Comparison of ENCODE assay signal across 25 cellular contexts in the genomic region with DNA sequence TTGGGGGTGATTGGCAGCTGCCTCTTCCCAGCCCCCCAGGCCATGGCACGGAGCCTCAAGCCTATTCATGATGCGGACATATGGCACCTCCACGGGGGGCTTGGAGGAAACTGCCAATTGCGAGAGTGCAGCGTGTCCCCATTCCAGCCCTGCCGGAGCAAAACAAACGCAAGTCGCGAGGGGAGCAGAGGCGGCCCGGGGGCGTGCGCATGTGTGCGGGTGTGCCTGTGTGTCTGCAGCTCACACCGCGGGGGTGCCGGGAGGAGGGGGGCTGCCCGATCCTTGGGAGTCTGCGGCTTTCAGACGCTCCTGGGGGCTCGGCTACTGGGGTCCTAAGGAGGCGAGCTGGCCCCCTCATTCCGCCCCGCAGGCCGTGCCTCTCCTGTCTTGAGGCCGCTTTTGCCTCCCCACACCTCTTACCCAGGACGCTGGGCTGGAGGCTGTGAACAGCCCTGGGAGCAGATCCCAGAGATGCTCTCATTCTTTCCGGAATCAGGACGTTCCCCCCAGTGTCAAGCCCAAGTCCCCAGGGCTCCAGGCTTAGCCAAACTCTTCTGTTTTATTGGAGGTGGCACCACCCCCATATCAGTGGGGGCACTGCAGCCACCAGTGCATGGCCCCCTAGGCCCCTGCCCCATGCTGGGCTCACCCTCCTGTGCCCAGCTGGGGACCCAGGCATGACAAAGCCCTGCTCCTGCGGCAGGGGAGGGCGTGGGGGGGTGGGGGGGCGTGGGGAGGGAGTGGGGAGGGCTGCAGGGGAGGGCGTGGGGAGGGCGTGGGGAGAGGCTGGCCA. TPM values are rescaled to one million over a fixed set of nuclear protein-coding genes. Genes with fewer than 3 reads are reported as not detected.
DNase-seq lines count a peak whose midpoint lies in the region; ATAC-seq lines count a peak whose summit lies in the region.
"Had no signal": no experiment of that assay in that cellular context is flagged by ENCODE, and none has a peak within 500 bp of the region (broad histone marks: within the 10 kb centered on the region; RNA-seq: fewer than 3 reads in every experiment).

No MANE protein-coding gene starts in this region.

- no peaks in the 10 kb centered on the region for H3K9me3 Mint-ChIP-seq in activated CD8-positive, alpha-beta T cell treated with anti-CD3 and anti-CD28 coated beads, Interleukin-2, amount 10 ng/mL, durations not matched to agents 7 days and 5 days (ENCODE audit: insufficient read depth)
- H3K9me3 Mint-ChIP-seq: activated T-helper 2 cell treated with anti-CD3 and anti-CD28 coated beads, Interferon-gamma antibody, Interleukin-2, Interleukin-4, amounts not matched to agents 10 μg/mL and 5 μg/mL and 100 μg/mL, durations not matched to agents 14 hours and 24 hours and 36 hours; nephron had no signal

- H3K9ac ChIP-seq in HUES64 (ENCODE audit: low read depth, low read length) (no peak overlapping the region), iPS-15b (ENCODE audit: low read depth, low read length) (no peak overlapping the region)

- no peaks in the 10 kb centered on the region for H3K36me3 ChIP-seq in HUES64 (ENCODE audit: insufficient read depth, low read length)
- H3K36me3 ChIP-seq in iPS-15b (ENCODE audit: control insufficient read depth, insufficient read depth, low read length) = no peaks in the 10 kb centered on the region
- H3K36me3 ChIP-seq: breast epithelium had no signal

- DNase-seq in NCI-H1417 (lab: John Stamatoyannopoulos, UW) = peak in 2 of 3 experiments; percentile 76 to 85
- DNase-seq in NCI-H1417 treated with DMSO at 0.1 percent for 48 hours (lab: John Stamatoyannopoulos, UW) = no peak
- DNase-seq in NCI-H524 treated with DMSO at 0.1 percent for 48 hours (lab: John Stamatoyannopoulos, UW) = peak; percentile 87
- no peak for DNase-seq in activated CD8-positive, alpha-beta T cell treated with anti-CD3 and anti-CD28 coated beads, Interleukin-2, amount 10 ng/mL, durations not matched to agents 7 days and 5 days
- DNase-seq in CD1c-positive myeloid dendritic cell (ENCODE audit: extremely low spot score) = no peak
- DNase-seq in medulla oblongata (ENCODE audit: extremely low spot score) = no peak
- DNase-seq: activated CD4-positive, alpha-beta T cell treated with anti-CD3 and anti-CD28 coated beads for 36 hours; Caco-2; EL; foreskin fibroblast; left cardiac atrium; midbrain; NCI-H526; PC-9; spleen had no signal

- no peak overlapping the region for H3K27ac Mint-ChIP-seq in activated CD8-positive, alpha-beta T cell treated with anti-CD3 and anti-CD28 coated beads, Interleukin-2, amount 10 ng/mL, durations not matched to agents 7 days and 5 days
- H3K27ac Mint-ChIP-seq: activated CD4-positive, alpha-beta T cell treated with anti-CD3 and anti-CD28 coated beads for 36 hours; activated T-helper 2 cell treated with anti-CD3 and anti-CD28 coated beads, Interferon-gamma antibody, Interleukin-2, Interleukin-4, amounts not matched to agents 10 μg/mL and 5 μg/mL and 100 μg/mL, durations not matched to agents 14 hours and 24 hours and 36 hours; B cell; nephron had no signal

- H3K27ac ChIP-seq in HUES64 (ENCODE audit: low read depth, low read length) = no peak overlapping the region
- H3K27ac ChIP-seq: 22Rv1, breast epithelium, epithelial cell of prostate, PC-9, psoas muscle, spleen had no signal

- no peak for ATAC-seq in activated CD8-positive, alpha-beta T cell treated with anti-CD3 and anti-CD28 coated beads, Interleukin-2, amount 10 ng/mL, durations not matched to agents 7 days and 5 days
- ATAC-seq: activated CD4-positive, alpha-beta T cell treated with anti-CD3 and anti-CD28 coated beads for 36 hours; left cardiac atrium had no signal

- H3K27me3 Mint-ChIP-seq in activated CD8-positive, alpha-beta T cell treated with anti-CD3 and anti-CD28 coated beads, Interleukin-2, amount 10 ng/mL, durations not matched to agents 7 days and 5 days (ENCODE audit: low read depth) = peaks cover 3% of the 10 kb centered on the region
- H3K27me3 Mint-ChIP-seq: activated CD4-positive, alpha-beta T cell treated with anti-CD3 and anti-CD28 coated beads for 36 hours had no signal

- peaks cover 29% of the 10 kb centered on the region for H3K27me3 ChIP-seq in HUES64 (ENCODE audit: insufficient read depth, low read length)
- peaks cover 2% of the 10 kb centered on the region for H3K27me3 ChIP-seq in iPS-15b (ENCODE audit: control insufficient read depth, insufficient read depth, low read length)
- H3K27me3 ChIP-seq: breast epithelium had no signal

- H3K4me1 Mint-ChIP-seq in activated CD8-positive, alpha-beta T cell treated with anti-CD3 and anti-CD28 coated beads, Interleukin-2, amount 10 ng/mL, durations not matched to agents 7 days and 5 days (ENCODE audit: low read depth) = no peaks in the 10 kb centered on the region
- H3K4me1 Mint-ChIP-seq: activated CD4-positive, alpha-beta T cell treated with anti-CD3 and anti-CD28 coated beads for 36 hours; B cell; nephron had no signal

- POLR2A ChIA-PET in activated CD8-positive, alpha-beta T cell treated with anti-CD3 and anti-CD28 coated beads, Interleukin-2, amount 10 ng/mL, durations not matched to agents 7 days and 5 days (lab: Charles Lee) = no interaction called here

- CTCF ChIA-PET in activated CD8-positive, alpha-beta T cell treated with anti-CD3 and anti-CD28 coated beads, Interleukin-2, amount 10 ng/mL, durations not matched to agents 7 days and 5 days (lab: Charles Lee) = no interaction called here

- H3K9me3 ChIP-seq in HUES64 (ENCODE audit: insufficient read depth, low read depth, low read length) (no peaks in the 10 kb centered on the region), iPS-15b (ENCODE audit: control insufficient read depth, insufficient read depth, low read length) (no peaks in the 10 kb centered on the region)
- H3K9me3 ChIP-seq: breast epithelium, Caco-2, psoas muscle, spleen had no signal

- H3K4me1 ChIP-seq in HUES64 (ENCODE audit: insufficient read depth, low read length) (0 out of 2 replicates have a peak, but pooled peaks cover 3% of the 10 kb centered on the region), iPS-15b (ENCODE audit: control insufficient read depth, insufficient read depth, low read length) (no peaks in the 10 kb centered on the region)
- H3K4me1 ChIP-seq: breast epithelium, Caco-2, psoas muscle had no signal

- H3K36me3 Mint-ChIP-seq in activated CD8-positive, alpha-beta T cell treated with anti-CD3 and anti-CD28 coated beads, Interleukin-2, amount 10 ng/mL, durations not matched to agents 7 days and 5 days (ENCODE audit: low read depth) = no peaks in the 10 kb centered on the region

- WGBS in HUES64 = 14% methylated on average over 29 of the region's 34 CpGs

- peak overlapping the region; percentile 33 for H3K4me3 ChIP-seq in HUES64 (ENCODE audit: low read length)
- H3K4me3 ChIP-seq in iPS-15b (ENCODE audit: low read depth, low read length) = peak overlapping the region; percentile 18
- H3K4me3 ChIP-seq: breast epithelium, PC-9, psoas muscle, spleen had no signal

- no peak overlapping the region for H3K4me3 Mint-ChIP-seq in activated CD8-positive, alpha-beta T cell treated with anti-CD3 and anti-CD28 coated beads, Interleukin-2, amount 10 ng/mL, durations not matched to agents 7 days and 5 days
- H3K4me3 Mint-ChIP-seq: activated CD4-positive, alpha-beta T cell treated with anti-CD3 and anti-CD28 coated beads for 36 hours; B cell; nephron had no signal

RNA-seq across cellular contexts. Expression of a gene that starts 29.1 kb away (rescaled TPM):
- 8.4 TPM for polyA plus RNA-seq in HUES64 (2013, experiment 1 of 2)
- polyA plus RNA-seq in HUES64 (2013, experiment 2 of 2) = 12.9 TPM
- total RNA-seq in activated CD8-positive, alpha-beta T cell treated with anti-CD3 and anti-CD28 coated beads, Interleukin-2, amount 10 ng/mL, durations not matched to agents 7 days and 5 days = 10 to 100 TPM; 15.7 to 18.7 TPM

RNA-seq across cellular contexts. Expression of a gene that starts 32.3 kb away (rescaled TPM):
- polyA plus RNA-seq in HUES64 (2013, experiment 1 of 2) = 2.4 TPM
- 4.6 TPM for polyA plus RNA-seq in HUES64 (2013, experiment 2 of 2)
- total RNA-seq in activated CD8-positive, alpha-beta T cell treated with anti-CD3 and anti-CD28 coated beads, Interleukin-2, amount 10 ng/mL, durations not matched to agents 7 days and 5 days = 10 to 100 TPM; 16.7 to 18.9 TPM
- total RNA-seq: HT-29, left cardiac atrium had no signal

Comparison
In these comparisons a context has a peak if more than half of its experiments do, and no peak if none do; other contexts are left out.
1. DNase-seq: peak in NCI-H1417 (2 of 3) and NCI-H524 treated with DMSO at 0.1 percent for 48 hours (single experiment); none in NCI-H1417 treated with DMSO at 0.1 percent for 48 hours (single experiment), activated CD8-positive, alpha-beta T cell treated with anti-CD3 and anti-CD28 coated beads, Interleukin-2, amount 10 ng/mL, durations not matched to agents 7 days and 5 days (single experiment), CD1c-positive myeloid dendritic cell (single experiment) and medulla oblongata (single experiment).